Comparison of ENCODE assay signal across 33 cellular contexts in genomic region chr3:121737644-121738043, GRCh38.
"Had no signal": no experiment of that assay in that cellular context is flagged by ENCODE, and none has a peak within 500 bp of the region (broad histone marks: within the 10 kb centered on the region; RNA-seq: fewer than 3 reads in every experiment).

No MANE protein-coding gene starts in this region.

- H3K27me3 ChIP-seq: ascending aorta, cardiac muscle cell had no signal

- H3K27ac ChIP-seq: ascending aorta, cardiac muscle cell, VCaP had no signal

- H3K4me3 Mint-ChIP-seq: activated B cell treated with CpG ODN at 0.5 μM for 24 hours; activated CD4-positive, alpha-beta memory T cell treated with anti-CD3 and anti-CD28 coated beads for 36 hours; activated CD4-positive, alpha-beta T cell treated with anti-CD3 and anti-CD28 coated beads, Interleukin-2, amount 10 ng/mL, durations not matched to agents 7 days and 5 days; activated CD8-positive, alpha-beta T cell treated with anti-CD3 and anti-CD28 coated beads for 36 hours; activated naive CD4-positive, alpha-beta T cell treated with anti-CD3 and anti-CD28 coated beads for 36 hours; activated naive CD8-positive, alpha-beta T cell treated with anti-CD3 and anti-CD28 coated beads for 36 hours; activated T-cell treated with anti-CD3 and anti-CD28 coated beads, Interleukin-2, amount 50 U/mL, for 4 hours; activated T-cell treated with anti-CD3 and anti-CD28 coated beads, Interleukin-2, amount 50 U/mL, for 72 hours; activated T-helper 1 cell treated with anti-CD3 and anti-CD28 coated beads, Interleukin-12 subunit alpha, Interleukin-12 subunit beta, Interleukin-2, Interleukin-4 antibody, amounts not matched to agents 30 ng/mL and 10 ng/mL and 1 ng/mL, durations not matched to agents 14 hours and 24 hours and 36 hours; activated T-helper 17 cell treated with anti-CD3 and anti-CD28 coated beads, Interleukin-2, amount 50 U/mL, for 72 hours; brain; central memory CD8-positive, alpha-beta T cell; T-cell; T-helper 2 cell treated with Interferon-gamma antibody and Interleukin-4, amounts not matched to agents 5 μg/mL and 100 μg/mL, for 36 hours had no signal

- H3K4me3 ChIP-seq: ascending aorta, cardiac muscle cell had no signal

- H3K27me3 Mint-ChIP-seq: activated B cell treated with CpG ODN at 0.5 μM for 24 hours; activated CD4-positive, alpha-beta memory T cell treated with anti-CD3 and anti-CD28 coated beads for 36 hours; activated CD4-positive, alpha-beta T cell treated with anti-CD3 and anti-CD28 coated beads, Interleukin-2, amount 10 ng/mL, durations not matched to agents 7 days and 5 days; activated CD8-positive, alpha-beta T cell treated with anti-CD3 and anti-CD28 coated beads for 36 hours; activated naive CD8-positive, alpha-beta T cell treated with anti-CD3 and anti-CD28 coated beads for 36 hours; activated T-helper 17 cell treated with anti-CD3 and anti-CD28 coated beads, Interleukin-2, amount 50 U/mL, for 72 hours; brain; central memory CD8-positive, alpha-beta T cell; T-cell had no signal

- H3K9me3 ChIP-seq: ascending aorta had no signal

- DNase-seq: activated B cell treated with CpG ODN at 0.5 μM for 24 hours; activated CD4-positive, alpha-beta memory T cell treated with anti-CD3 and anti-CD28 coated beads for 36 hours; activated CD4-positive, alpha-beta T cell treated with anti-CD3 and anti-CD28 coated beads for 4 hours; activated CD4-positive, alpha-beta T cell treated with anti-CD3 and anti-CD28 coated beads, Interleukin-2, amount 10 ng/mL, durations not matched to agents 7 days and 5 days; activated CD4-positive, CD25-positive, alpha-beta regulatory T cell treated with anti-CD3 and anti-CD28 coated beads, Interleukin-2, amount 50 U/mL, for 72 hours; activated CD8-positive, alpha-beta memory T cell treated with anti-CD3 and anti-CD28 coated beads, Interleukin-2, amount 50 U/mL, for 4 hours; activated CD8-positive, alpha-beta T cell treated with anti-CD3 and anti-CD28 coated beads for 36 hours; activated effector memory CD4-positive, alpha-beta T cell treated with anti-CD3 and anti-CD28 coated beads, Interleukin-2, amount 50 U/mL, for 16 hours; activated gamma-delta T cell treated with Interleukin-2 at 50 U/mL for 16 hours; activated naive CD4-positive, alpha-beta T cell; activated naive CD4-positive, alpha-beta T cell treated with anti-CD3 and anti-CD28 coated beads for 36 hours; activated naive CD4-positive, alpha-beta T cell treated with anti-CD3 and anti-CD28 coated beads, Interleukin-2, amount 50 U/mL, for 16 hours; activated naive CD8-positive, alpha-beta T cell treated with anti-CD3 and anti-CD28 coated beads for 36 hours; activated T-cell treated with anti-CD3 and anti-CD28 coated beads for 4 hours; activated T-cell treated with anti-CD3 and anti-CD28 coated beads, Interleukin-2, amount 50 U/mL, for 1 hour; activated T-cell treated with anti-CD3 and anti-CD28 coated beads, Interleukin-2, amount 50 U/mL, for 4 hours; activated T-cell treated with anti-CD3 and anti-CD28 coated beads, Interleukin-2, amount 50 U/mL, for 72 hours; amygdala; anterior cingulate cortex; caudate nucleus; cerebellar nuclear complex; T-cell; T-helper 2 cell; T-helper 9 cell had no signal

- H3K27ac Mint-ChIP-seq: activated B cell treated with CpG ODN at 0.5 μM for 24 hours; activated CD4-positive, alpha-beta memory T cell treated with anti-CD3 and anti-CD28 coated beads for 36 hours; activated CD4-positive, alpha-beta T cell treated with anti-CD3 and anti-CD28 coated beads, Interleukin-2, amount 10 ng/mL, durations not matched to agents 7 days and 5 days; activated CD8-positive, alpha-beta T cell treated with anti-CD3 and anti-CD28 coated beads for 36 hours; activated naive CD4-positive, alpha-beta T cell treated with anti-CD3 and anti-CD28 coated beads for 36 hours; activated naive CD4-positive, alpha-beta T cell treated with anti-CD3 and anti-CD28 coated beads, Interleukin-2, amount 50 U/mL, for 72 hours; activated naive CD8-positive, alpha-beta T cell treated with anti-CD3 and anti-CD28 coated beads for 36 hours; activated T-cell treated with anti-CD3 and anti-CD28 coated beads, Interleukin-2, amount 50 U/mL, for 72 hours; activated T-helper 1 cell treated with anti-CD3 and anti-CD28 coated beads, Interleukin-12 subunit alpha, Interleukin-12 subunit beta, Interleukin-2, Interleukin-4 antibody, amounts not matched to agents 30 ng/mL and 10 ng/mL and 1 ng/mL, durations not matched to agents 14 hours and 24 hours and 36 hours; activated T-helper 17 cell treated with anti-CD3 and anti-CD28 coated beads, Interleukin-2, amount 50 U/mL, for 72 hours; T-cell; T-helper 2 cell treated with Interferon-gamma antibody and Interleukin-4, amounts not matched to agents 5 μg/mL and 100 μg/mL, for 36 hours had no signal

- H3K36me3 ChIP-seq: ascending aorta, cardiac muscle cell had no signal

- ATAC-seq: activated CD8-positive, alpha-beta T cell treated with anti-CD3 and anti-CD28 coated beads for 36 hours; activated naive CD4-positive, alpha-beta T cell treated with anti-CD3 and anti-CD28 coated beads, Interleukin-2, amount 50 U/mL, for 72 hours; activated T-cell treated with anti-CD3 and anti-CD28 coated beads, Interleukin-2, amount 50 U/mL, for 4 hours; activated T-cell treated with anti-CD3 and anti-CD28 coated beads, Interleukin-2, amount 50 U/mL, for 72 hours; activated T-helper 17 cell treated with anti-CD3 and anti-CD28 coated beads, Interleukin-2, amount 50 U/mL, for 72 hours; T-cell had no signal
